In the genomic region with DNA sequence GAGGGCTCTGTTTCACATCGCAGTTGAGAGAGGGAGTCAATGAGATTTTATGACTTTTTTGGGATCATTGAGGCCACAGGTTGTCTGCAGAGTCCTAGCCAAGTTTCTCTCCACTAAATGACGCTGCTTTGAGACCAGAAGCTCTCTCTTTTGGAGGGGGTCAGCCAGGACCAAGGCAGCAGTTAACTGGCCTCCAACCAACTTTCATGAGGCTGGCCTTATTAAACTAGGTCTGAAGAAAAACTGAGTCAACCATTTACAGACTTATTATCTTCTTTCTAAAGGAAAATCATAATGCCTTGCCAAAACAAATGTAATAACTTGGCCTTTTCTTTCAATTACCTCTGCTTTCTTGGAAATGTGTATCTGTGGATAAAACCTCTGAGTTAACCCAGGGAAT, we compare ENCODE assay signal across 15 cellular contexts. TPM values are rescaled to one million over a fixed set of nuclear protein-coding genes. Genes with fewer than 3 reads are reported as not detected.
A peak's percentile ranks its signal among the peaks of the same experiment; 100 is the strongest.
DNase-seq lines count a peak whose midpoint lies in the region; FAIRE-seq and TF ChIP-seq lines count a peak whose summit lies in the region.
"Had no signal": no experiment of that assay in that cellular context is flagged by ENCODE, and none has a peak within 500 bp of the region (broad histone marks: within the 10 kb centered on the region; RNA-seq: fewer than 3 reads in every experiment).

No MANE protein-coding gene starts in this region.

- H3K4me1 Mint-ChIP-seq in chondrocyte (ENCODE audit: low read depth) (peaks cover 65% of the 10 kb centered on the region), osteocyte (ENCODE audit: unreplicated experiment) (peaks cover 74% of the 10 kb centered on the region)

- H3K36me3 Mint-ChIP-seq in chondrocyte (ENCODE audit: low read depth), result peaks cover 5% of the 10 kb centered on the region
- H3K36me3 Mint-ChIP-seq in osteocyte (ENCODE audit: unreplicated experiment), result peaks cover 15% of the 10 kb centered on the region

- H3K4me1 ChIP-seq in left ventricle myocardium inferior, result peaks cover 73% of the 10 kb centered on the region

- in situ Hi-C loops in KBM-7 (cut with MboI; ENCODE audit: low pct_unique_long_range_greater_than_20kb, low sequenced_read_pairs), result no loop called here

- H3K9me3 ChIP-seq in left ventricle myocardium inferior (replicated peaks), result no peaks in the 10 kb centered on the region

- intact Hi-C loops in left ventricle myocardium inferior (cut with micrococcal nuclease) (loop anchor here (10.0 kb wide), 1 partner anchor 99 kb away; no protein-coding TSS in a partner anchor), head of caudate nucleus (cut with DNase I) (no loop called here)

- H3K27me3 Mint-ChIP-seq in chondrocyte (ENCODE audit: low read depth), result no peaks in the 10 kb centered on the region
- H3K27me3 Mint-ChIP-seq in osteocyte (ENCODE audit: unreplicated experiment), result no peaks in the 10 kb centered on the region

- no peaks in the 10 kb centered on the region for H3K36me3 ChIP-seq in left ventricle myocardium inferior

- DNase-seq in chondrocyte (ENCODE audit: low spot score) (no peak), left ventricle myocardium inferior (no peak), osteocyte (ENCODE audit: extremely low spot score, unreplicated experiment) (no peak), head of caudate nucleus (no peak), SK-N-DZ (ENCODE audit: low spot score) (no peak), KBM-7 (no peak)
- no peak for DNase-seq in activated T-cell treated with anti-CD3 and anti-CD28 coated beads, Interleukin-2, amount 50 U/mL, for 48 hours
- DNase-seq: C1 segment of cervical spinal cord, EL, Kasumi-1, NCI-H1417 treated with DMSO at 0.1 percent for 48 hours, NCI-H2029, NCI-H2171 treated with DMSO at 0.1 percent for 48 hours, NCI-H510A treated with DMSO at 0.1 percent for 48 hours had no signal

- no peaks in the 10 kb centered on the region for H3K27me3 ChIP-seq in left ventricle myocardium inferior (ENCODE audit: low read depth)

- H3K9me3 Mint-ChIP-seq in chondrocyte (ENCODE audit: low read depth) (no peaks in the 10 kb centered on the region), osteocyte (ENCODE audit: unreplicated experiment) (no peaks in the 10 kb centered on the region)

- H3K27ac Mint-ChIP-seq in chondrocyte (ENCODE audit: unreplicated experiment) (peak overlapping the region; percentile 27), osteocyte (ENCODE audit: unreplicated experiment) (peak overlapping the region; percentile 8)

- no peak overlapping the region for H3K4me3 Mint-ChIP-seq in chondrocyte (ENCODE audit: unreplicated experiment)
- H3K4me3 Mint-ChIP-seq in osteocyte (ENCODE audit: unreplicated experiment), result no peak overlapping the region

- FAIRE-seq in G401.6 (lab: Jason Lieb, UNC), result peak; percentile 27

- H3K4me3 ChIP-seq in left ventricle myocardium inferior, result no peak overlapping the region

- peak overlapping the region; percentile 49 for H3K27ac ChIP-seq in left ventricle myocardium inferior (replicated peaks)

- no peak for TF ChIP-seq CTCF in chondrocyte (IDR thresholded peaks at IDR 0.05)
- TF ChIP-seq CTCF in left ventricle myocardium inferior (IDR thresholded peaks at IDR 0.05; ENCODE audit: borderline replicate concordance), result no peak
- no peak for TF ChIP-seq CTCF in osteocyte (IDR thresholded peaks at IDR 0.05)

RNA-seq across cellular contexts. Expression of a gene that starts 8.6 kb away (rescaled TPM):
- total RNA-seq in chondrocyte, result 149 to 207 TPM (median 160 TPM) in 3 replicates
- total RNA-seq in left ventricle myocardium inferior, result 113 TPM
- 334 and 341 TPM in 2 replicates for total RNA-seq in osteocyte
- 9.5 and 21.6 TPM in 2 replicates for polyA plus RNA-seq in SK-N-DZ (2014; cell fraction: cytosol; rRNA removed)
- 9.1 and 16.3 TPM in 2 replicates for polyA plus RNA-seq in SK-N-DZ (2014; cell fraction: nucleus; rRNA removed)
